Comparison of ENCODE assay signal across 18 cellular contexts in the genomic region with DNA sequence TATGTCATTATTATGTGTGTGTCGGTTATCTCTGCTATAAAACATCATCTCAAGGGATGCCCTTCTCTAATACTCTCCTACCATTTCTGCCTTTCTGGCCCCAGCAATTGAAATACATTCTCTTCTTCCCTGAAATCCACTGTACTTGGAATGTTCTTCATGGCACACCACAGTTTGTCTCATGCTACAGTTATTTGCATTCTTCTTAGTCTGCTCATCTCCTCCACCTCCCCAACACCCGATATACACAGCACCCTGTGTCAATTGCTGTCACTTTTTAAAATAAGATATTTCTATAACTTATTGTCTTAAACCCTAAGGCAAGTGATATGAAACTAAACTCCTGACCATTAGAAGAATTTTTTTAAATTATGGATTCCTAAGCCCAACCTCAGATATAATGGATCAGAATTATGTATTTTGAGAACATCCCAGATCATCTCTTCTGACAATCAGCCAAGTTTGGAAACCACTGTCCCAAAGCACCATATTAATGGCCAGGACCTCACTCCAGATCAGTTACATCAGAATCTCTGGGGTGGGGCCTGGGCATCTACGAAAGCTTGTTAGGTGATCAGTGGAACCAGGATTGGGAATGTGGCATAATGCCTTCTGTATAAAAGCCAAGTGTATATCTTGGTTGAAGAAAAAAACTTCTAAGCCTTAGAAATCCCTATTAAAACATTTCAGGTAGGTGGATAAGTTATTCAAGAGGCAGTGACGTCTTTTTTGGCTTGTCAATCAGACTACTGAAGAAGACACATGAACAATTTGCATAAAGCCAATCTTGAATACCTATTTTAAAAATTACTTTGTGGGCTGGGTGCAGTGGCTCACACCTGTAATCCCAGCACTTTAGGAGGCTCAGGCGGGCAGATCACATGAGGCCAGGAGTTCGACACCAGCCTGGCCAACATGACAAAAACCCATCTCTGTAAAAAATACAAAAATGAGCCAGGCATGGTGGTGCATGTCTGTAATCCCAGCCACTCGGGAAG. TPM values are rescaled to one million over a fixed set of nuclear protein-coding genes. Genes with fewer than 3 reads are reported as not detected.
A peak's percentile ranks its signal among the peaks of the same experiment; 100 is the strongest.
DNase-seq lines count a peak whose midpoint lies in the region; ATAC-seq and TF ChIP-seq lines count a peak whose summit lies in the region.
"Had no signal": no experiment of that assay in that cellular context is flagged by ENCODE, and none has a peak within 500 bp of the region (broad histone marks: within the 10 kb centered on the region; RNA-seq: fewer than 3 reads in every experiment).

No MANE protein-coding gene starts in this region.

- 79 to 89% methylated on average over 7 of the region's 7 CpGs for WGBS in aorta, 2 donors

- no peak for ATAC-seq in HG03159 (IDR thresholded peaks at IDR 0.05; ENCODE audit: unreplicated experiment)
- no peak for ATAC-seq in aorta (ENCODE audit: low FRiP score)
- ATAC-seq: gastroesophageal sphincter, Panc1 had no signal

- TF ChIP-seq CTCF in cardiac fibroblast (IDR thresholded peaks at IDR 0.05; ENCODE audit: low read depth, low read length) = no peak

- no peaks in the 10 kb centered on the region for H3K9me3 ChIP-seq in aorta (ENCODE audit: control insufficient read depth, low read length)
- H3K9me3 ChIP-seq: colonic mucosa, gastroesophageal sphincter had no signal

- peak; percentile 68 for DNase-seq in AG08396 (ENCODE audit: low spot score)
- DNase-seq in M059J (ENCODE audit: low read depth) = peak; percentile 73
- peak; percentile 34 to 80 for DNase-seq in cardiac fibroblast (ENCODE audit: low read depth in 2 of 2)
- peak; percentile 54 for DNase-seq in kidney glomerular epithelial cell (lab: John Stamatoyannopoulos, UW)
- no peak for DNase-seq in mesenteric fat pad (ENCODE audit: low spot score)
- no peak for DNase-seq in aorta
- no peak for DNase-seq in SHP77 treated with DMSO at 0.1 percent for 48 hours (lab: John Stamatoyannopoulos, UW)
- DNase-seq: activated CD4-positive, alpha-beta T cell treated with anti-CD3 and anti-CD28 coated beads for 4 hours; activated naive CD8-positive, alpha-beta T cell treated with anti-CD3 and anti-CD28 coated beads, Interleukin-2, amount 10 ng/mL, durations not matched to agents 7 days and 5 days; activated T-cell treated with anti-CD3 and anti-CD28 coated beads for 4 hours; AML-193; colonic mucosa; NCI-H1092 treated with DMSO at 0.1 percent for 48 hours; NCI-H524 had no signal

- peaks cover 0 to 2% of the 10 kb centered on the region in 2 donors for H3K36me3 ChIP-seq in aorta (ENCODE audit: control insufficient read depth in 1 of 2, insufficient read depth in 2 of 2, low read length in 1 of 2)
- H3K36me3 ChIP-seq: colonic mucosa had no signal

- no peaks in the 10 kb centered on the region for H3K27me3 ChIP-seq in aorta (ENCODE audit: control insufficient read depth in 1 of 2, insufficient read depth in 2 of 2, low read length in 1 of 2)
- H3K27me3 ChIP-seq: colonic mucosa, gastroesophageal sphincter had no signal

- H3K4me3 ChIP-seq in cardiac fibroblast (replicated peaks in 1 of 2; ENCODE audit: low read depth in 2 of 2, low read length in 2 of 2) (no peak overlapping the region), aorta (ENCODE audit: low read length in 2 of 2) (no peak overlapping the region)
- H3K4me3 ChIP-seq: colonic mucosa, gastroesophageal sphincter had no signal

- H3K4me1 ChIP-seq in aorta (ENCODE audit: control insufficient read depth in 1 of 2, insufficient read depth in 2 of 2, low read length in 2 of 2) = no peaks in the 10 kb centered on the region
- H3K4me1 ChIP-seq: colonic mucosa, gastroesophageal sphincter, parathyroid adenoma had no signal

- intact Hi-C loops in aorta (cut with DNase I) = loop anchor here (5.0 kb wide), 1 partner anchor 147 kb away; no protein-coding TSS in a partner anchor

- no peak overlapping the region for H3K27ac ChIP-seq in aorta (ENCODE audit: low read depth in 1 of 2, low read length in 2 of 2)
- H3K27ac ChIP-seq: colonic mucosa, gastroesophageal sphincter, parathyroid adenoma had no signal

RNA-seq across cellular contexts. Expression of gene KBTBD7, which starts 30.0 kb away (rescaled TPM):
- total RNA-seq in M059J (2014; rRNA removed; shearing (Covaris generic)) = 3.8 and 4.4 TPM in 2 replicates
- total RNA-seq in mesenteric fat pad = 4.6 TPM
- 1 to 10 TPM; 5.4 to 6.9 TPM for total RNA-seq in aorta
- 1 to 10 TPM; 2.0 to 2.4 TPM for polyA plus RNA-seq in aorta

RNA-seq across cellular contexts. Expression of gene MTRF1, which starts 39.0 kb away (rescaled TPM):
- 9.6 and 12.2 TPM in 2 replicates for total RNA-seq in M059J (2014; rRNA removed; shearing (Covaris generic))
- 7.7 TPM for total RNA-seq in mesenteric fat pad
- total RNA-seq in aorta = 10 to 100 TPM in 1 of 2 donors, 1 to 10 TPM in 1; 6.8 to 13.7 TPM
- polyA plus RNA-seq in aorta = 10 to 100 TPM in 1 of 2 donors, 1 to 10 TPM in 1; 9.3 to 10.7 TPM

Comparison
In these comparisons a context has a peak if more than half of its experiments do, and no peak if none do; other contexts are left out.
1. DNase-seq: peak in AG08396 (single experiment), M059J (single experiment), cardiac fibroblast (2 of 2) and kidney glomerular epithelial cell (single experiment); none in mesenteric fat pad (single experiment), aorta (0 of 2) and SHP77 treated with DMSO at 0.1 percent for 48 hours (single experiment).